ENCODE assay signal across 9 cellular contexts in the genomic region with DNA sequence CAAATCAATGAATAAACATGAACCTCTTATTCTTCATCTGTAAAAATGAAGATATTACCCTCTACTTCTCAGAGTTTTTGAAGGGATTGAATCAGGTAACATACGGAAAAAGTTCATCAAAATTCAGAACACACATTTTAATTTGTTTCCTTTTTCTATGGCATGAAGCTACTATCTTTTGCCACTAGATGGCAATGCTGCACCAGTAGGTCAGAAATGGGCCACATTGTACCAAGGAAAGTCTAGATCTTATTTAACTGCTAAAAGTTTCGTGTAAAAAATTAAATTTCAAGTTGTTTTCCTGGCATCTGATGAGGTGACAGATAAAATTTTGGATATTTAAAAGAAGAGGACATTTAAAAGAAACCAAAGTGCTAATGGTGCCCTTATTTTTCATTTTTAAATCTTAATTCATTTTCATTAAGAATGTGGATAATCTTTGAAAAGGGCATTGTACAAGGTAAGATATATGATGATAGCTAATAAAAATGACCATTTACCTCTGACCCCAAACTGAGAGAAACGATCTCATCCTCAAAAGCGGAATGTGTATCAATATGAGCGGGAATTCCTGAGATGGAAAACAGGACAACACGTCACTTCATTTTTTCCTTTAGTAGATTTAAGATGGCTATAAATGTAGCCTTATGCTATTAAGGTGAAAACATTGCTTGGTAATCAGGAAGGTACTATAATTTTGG. TPM values are rescaled to one million over a fixed set of nuclear protein-coding genes. Genes with fewer than 3 reads are reported as not detected.
A peak's percentile ranks its signal among the peaks of the same experiment; 100 is the strongest.
DNase-seq lines count a peak whose midpoint lies in the region; ATAC-seq and TF ChIP-seq lines count a peak whose summit lies in the region.
"Had no signal": no experiment of that assay in that cellular context is flagged by ENCODE, and none has a peak within 500 bp of the region (broad histone marks: within the 10 kb centered on the region; RNA-seq: fewer than 3 reads in every experiment).

No MANE protein-coding gene starts in this region.

- TF ChIP-seq POLR2A in suprapubic skin (IDR thresholded peaks at IDR 0.05): no peak

- H3K36me3 ChIP-seq in hepatocyte (replicated peaks; ENCODE audit: insufficient read depth, low read depth): no peaks in the 10 kb centered on the region
- H3K36me3 ChIP-seq in suprapubic skin: peaks cover 41% of the 10 kb centered on the region

- ATAC-seq in GM21528 (IDR thresholded peaks at IDR 0.05; ENCODE audit: low FRiP score, unreplicated experiment) (peak; percentile 55), HG03196 (IDR thresholded peaks at IDR 0.05; ENCODE audit: unreplicated experiment) (no peak)

- H3K9me3 ChIP-seq in hepatocyte (ENCODE audit: low read depth): no peaks in the 10 kb centered on the region
- no peaks in the 10 kb centered on the region for H3K9me3 ChIP-seq in suprapubic skin

- H3K4me2 ChIP-seq in hepatocyte: no peak overlapping the region

- H3K27me3 ChIP-seq in hepatocyte (no peaks in the 10 kb centered on the region), suprapubic skin (no peaks in the 10 kb centered on the region)

- no peaks in the 10 kb centered on the region for H4K20me1 ChIP-seq in hepatocyte (ENCODE audit: insufficient read depth, poor library complexity, severe bottlenecking)

- 71% methylated on average over 6 of the region's 6 CpGs for WGBS in hepatocyte (ENCODE audit: low lambda C conversion rate, missing lambda C conversion rate)
- WGBS in suprapubic skin: 66% methylated on average over 6 of the region's 6 CpGs

- no peak overlapping the region for H3K4me3 ChIP-seq in hepatocyte
- no peak overlapping the region for H3K4me3 ChIP-seq in suprapubic skin

- TF ChIP-seq CTCF in hepatocyte (IDR thresholded peaks at IDR 0.05; ENCODE audit: poor library complexity) (peak; percentile 80), suprapubic skin (IDR thresholded peaks at IDR 0.05) (peak; percentile 52 to 71)

- peak; percentile 62 for DNase-seq in NCI-H2196 (lab: John Stamatoyannopoulos, UW; ENCODE audit: unreplicated experiment)
- no peak for DNase-seq in NCI-H2196 treated with DMSO at 0.1 percent for 48 hours (lab: John Stamatoyannopoulos, UW; ENCODE audit: unreplicated experiment)
- peak; percentile 23 for DNase-seq in NCI-H345 (lab: John Stamatoyannopoulos, UW)
- DNase-seq in activated naive CD4-positive, alpha-beta T cell treated with anti-CD3 and anti-CD28 coated beads, Interleukin-2, amount 50 U/mL, for 16 hours: peak; percentile 21
- peak; percentile 66 for DNase-seq in hepatocyte (ENCODE audit: low spot score)
- no peak for DNase-seq in suprapubic skin (ENCODE audit: low spot score in 2 of 2)

- H3K9me2 ChIP-seq in hepatocyte (replicated peaks; ENCODE audit: insufficient read depth): no peaks in the 10 kb centered on the region

- no peak for TF ChIP-seq EP300 in suprapubic skin (IDR thresholded peaks at IDR 0.05)

- no peaks in the 10 kb centered on the region for H3K79me2 ChIP-seq in hepatocyte

- H2AFZ ChIP-seq in hepatocyte: no peak overlapping the region

- H3K27ac ChIP-seq in hepatocyte (peak overlapping the region; percentile 1), suprapubic skin (no peak overlapping the region)

- no peaks in the 10 kb centered on the region for H3K4me1 ChIP-seq in hepatocyte (ENCODE audit: insufficient read depth)
- H3K4me1 ChIP-seq in suprapubic skin: peaks cover 4% of the 10 kb centered on the region

RNA-seq across cellular contexts. Expression of a gene that starts 16.1 kb away (rescaled TPM):
- total RNA-seq in hepatocyte (5.2 and 9.5 TPM in 2 replicates), suprapubic skin (1 to 10 TPM; 2.0 to 6.8 (median 5.6) TPM)
- 1.7 and 2.7 TPM in 2 replicates for polyA plus RNA-seq in hepatocyte

RNA-seq across cellular contexts. Expression of a gene that starts 41.5 kb away (rescaled TPM):
- total RNA-seq in hepatocyte (3.1 and 3.8 TPM in 2 replicates), suprapubic skin (10 to 100 TPM; 14.6 to 66.0 (median 41.3) TPM)
- polyA plus RNA-seq in hepatocyte: 3.1 and 5.3 TPM in 2 replicates
- total RNA-seq: activated naive CD4-positive, alpha-beta T cell treated with anti-CD3 and anti-CD28 coated beads, Interleukin-2, amount 50 U/mL, for 72 hours had no signal

Comparison
In these comparisons a context has a peak if more than half of its experiments do, and no peak if none do; other contexts are left out.
1. DNase-seq: peak in NCI-H2196 (single experiment), NCI-H345 (single experiment), activated naive CD4-positive, alpha-beta T cell treated with anti-CD3 and anti-CD28 coated beads, Interleukin-2, amount 50 U/mL, for 16 hours (single experiment) and hepatocyte (single experiment); none in NCI-H2196 treated with DMSO at 0.1 percent for 48 hours (single experiment) and suprapubic skin (0 of 2).